In genomic region chr3:14897266-14897665, GRCh38 we compare ENCODE assay signal across 11 cellular contexts.
"Had no signal": no experiment of that assay in that cellular context is flagged by ENCODE, and none has a peak within 500 bp of the region (broad histone marks: within the 10 kb centered on the region; RNA-seq: fewer than 3 reads in every experiment).

No MANE protein-coding gene starts in this region.

- H3K27ac Mint-ChIP-seq: GM23338, HFFc6 had no signal

- H3K9ac ChIP-seq: GM23248 had no signal

- H3K27ac ChIP-seq: GM23248 had no signal

- H3K9me3 ChIP-seq: HAP-1 had no signal

- ATAC-seq: GM23338, HCT116 had no signal

- H3K4me3 ChIP-seq: GM23248, GM23338, HAP-1 had no signal

- H3K4me1 ChIP-seq: HAP-1 had no signal

- FAIRE-seq: H1, H54 had no signal

- H3K4me3 Mint-ChIP-seq: GM23338, H9, HFFc6 had no signal

- DNase-seq: GM23248, GOT3, H7, H9, HCEC 1CT, HFFc6 had no signal

- H3K9me3 Mint-ChIP-seq: GM23338, H9, HFFc6 had no signal

- H3K36me3 ChIP-seq: HAP-1 had no signal
